ENCODE assay signal across 20 cellular contexts in genomic region chr3:152172465-152172864, GRCh38.
"Had no signal": no experiment of that assay in that cellular context is flagged by ENCODE, and none has a peak within 500 bp of the region (broad histone marks: within the 10 kb centered on the region; RNA-seq: fewer than 3 reads in every experiment).

No MANE protein-coding gene starts in this region.

- ATAC-seq: effector memory CD8-positive, alpha-beta T cell; gastroesophageal sphincter; left lobe of liver; mucosa of descending colon; natural killer cell; stimulated activated effector memory CD8-positive, alpha-beta T cell treated with anti-CD3 and anti-CD28 coated beads, Interleukin-12 subunit alpha, Interleukin-12 subunit beta, amount 100 ng/mL, for 72 hours; upper lobe of right lung had no signal

- H3K27me3 ChIP-seq: esophagus muscularis mucosa, gastroesophageal sphincter, ovary, right atrium auricular region, testis, tibial nerve, upper lobe of right lung, vagina had no signal

- H3K4me3 ChIP-seq: esophagus muscularis mucosa, gastroesophageal sphincter, mucosa of descending colon, ovary, right atrium auricular region, testis, tibial nerve, upper lobe of right lung, vagina had no signal

- H3K9me3 ChIP-seq: gastroesophageal sphincter, mucosa of descending colon, ovary, testis, upper lobe of right lung, vagina had no signal

- DNase-seq: effector memory CD8-positive, alpha-beta T cell; glutamatergic neuron; islet precursor cell; mammary epithelial cell; mucosa of descending colon; natural killer cell; nucleus accumbens; ovary; small intestine; stimulated activated CD4-positive, alpha-beta T cell treated with anti-CD3 and anti-CD28 coated beads, Interleukin-2, amount 100 ng/mL, for 48 hours; stimulated activated CD8-positive, alpha-beta memory T cell treated with anti-CD3 and anti-CD28 coated beads, Interleukin-4, amount 100 ng/mL, for 48 hours; testis; upper lobe of right lung had no signal

- H3K4me1 ChIP-seq: right atrium auricular region, testis, tibial nerve, upper lobe of right lung had no signal

- H3K36me3 ChIP-seq: esophagus muscularis mucosa, gastroesophageal sphincter, ovary, right atrium auricular region, tibial nerve, upper lobe of right lung, vagina had no signal
